In genomic region chr9:124394167-124394566, GRCh38 we compare ENCODE assay signal across 18 cellular contexts. TPM values are rescaled to one million over a fixed set of nuclear protein-coding genes. Genes with fewer than 3 reads are reported as not detected.
DNase-seq lines count a peak whose midpoint lies in the region; ATAC-seq, FAIRE-seq and TF ChIP-seq lines count a peak whose summit lies in the region.
"Had no signal": no experiment of that assay in that cellular context is flagged by ENCODE, and none has a peak within 500 bp of the region (broad histone marks: within the 10 kb centered on the region; RNA-seq: fewer than 3 reads in every experiment).

No MANE protein-coding gene starts in this region.

- TF ChIP-seq POLR2A in transverse colon (IDR thresholded peaks at IDR 0.05), result no peak

- H3K4me1 Mint-ChIP-seq in CD14-positive monocyte (peaks cover 70% of the 10 kb centered on the region), GM23338 (peaks cover 50% of the 10 kb centered on the region), endothelial cell (ENCODE audit: unreplicated experiment) (peaks cover 10% of the 10 kb centered on the region)

- no peak for FAIRE-seq in D721Med (lab: Jason Lieb, UNC)
- FAIRE-seq: frontal cortex, kidney had no signal

- H3K4me3 ChIP-seq in GM23338 (no peak overlapping the region), SK-N-MC (no peak overlapping the region), transverse colon (no peak overlapping the region)
- H3K4me3 ChIP-seq: suprapubic skin had no signal

- no peak for TF ChIP-seq CTCF in CD14-positive monocyte (IDR thresholded peaks at IDR 0.05)
- TF ChIP-seq CTCF in GM23338 (conservative IDR thresholded peaks at IDR 0.05; ENCODE audit: low read depth in 2 of 2), result no peak
- TF ChIP-seq CTCF in endothelial cell (IDR thresholded peaks at IDR 0.05; ENCODE audit: unreplicated experiment), result no peak
- no peak for TF ChIP-seq CTCF in D721Med (IDR thresholded peaks at IDR 0.05; ENCODE audit: insufficient read depth, missing control alignments)
- TF ChIP-seq CTCF in transverse colon (IDR thresholded peaks at IDR 0.05), result no peak

- TF ChIP-seq EP300 in transverse colon (IDR thresholded peaks at IDR 0.05; ENCODE audit: low read depth), result no peak

- H3K4me3 Mint-ChIP-seq in CD14-positive monocyte, result peak overlapping the region; percentile 37 to 48
- no peak overlapping the region for H3K4me3 Mint-ChIP-seq in GM23338
- peak overlapping the region; percentile 21 for H3K4me3 Mint-ChIP-seq in endothelial cell (ENCODE audit: unreplicated experiment)
- H3K4me3 Mint-ChIP-seq: CD4-positive, alpha-beta T cell had no signal

- WGBS in transverse colon (ENCODE audit: low coverage in 1 of 2), 2 donors, result 57 to 67% methylated on average over 1 to 2 of the region's 2 CpGs

- no peak overlapping the region for H3K4me2 ChIP-seq in GM23338

- no peaks in the 10 kb centered on the region for H3F3A ChIP-seq in GM23338 (replicated peaks; ENCODE audit: low read depth)

- H3K36me3 Mint-ChIP-seq in CD14-positive monocyte (peaks cover 12 to 22% of the 10 kb centered on the region in 2 donors), GM23338 (ENCODE audit: low read depth) (peaks cover 3% of the 10 kb centered on the region; the same call in 2 of the 3 replicates), endothelial cell (ENCODE audit: low read depth, unreplicated experiment) (no peaks in the 10 kb centered on the region)

- peak overlapping the region; percentile 72 to 93 (median 79) for H3K27ac Mint-ChIP-seq in CD14-positive monocyte
- H3K27ac Mint-ChIP-seq in GM23338, result peak overlapping the region; percentile 40; the same call in 1 of the 2 replicates
- H3K27ac Mint-ChIP-seq in endothelial cell (ENCODE audit: unreplicated experiment), result no peak overlapping the region

- in situ Hi-C loops in transverse colon (cut with MboI; ENCODE audit: low pct_ligation_motif_present in 1 of 4, low pct_unique_long_range_greater_than_20kb in 1 of 4, low sequenced_read_pairs in 3 of 4), result no loop called here

- H3K4me1 ChIP-seq in GM23338 (ENCODE audit: insufficient read depth), result peaks cover 22% of the 10 kb centered on the region
- peaks cover 5 to 32% (median 22%) of the 10 kb centered on the region in 4 donors for H3K4me1 ChIP-seq in transverse colon

- peak overlapping the region; percentile 9 for H3K9ac ChIP-seq in SK-N-MC (ENCODE audit: insufficient read length)

- no peaks in the 10 kb centered on the region for H3K9me3 Mint-ChIP-seq in CD14-positive monocyte
- no peaks in the 10 kb centered on the region for H3K9me3 Mint-ChIP-seq in GM23338
- H3K9me3 Mint-ChIP-seq in endothelial cell (ENCODE audit: unreplicated experiment), result no peaks in the 10 kb centered on the region
- H3K9me3 Mint-ChIP-seq: CD4-positive, alpha-beta T cell had no signal

- H3K36me3 ChIP-seq in GM23338 (ENCODE audit: insufficient read depth) (no peaks in the 10 kb centered on the region), SK-N-MC (ENCODE audit: insufficient read depth, low read length) (peaks cover 34% of the 10 kb centered on the region), transverse colon (no peaks in the 10 kb centered on the region)

- H4K20me1 ChIP-seq in GM23338 (replicated peaks; ENCODE audit: insufficient read depth), result peaks cover 40% of the 10 kb centered on the region

- H3K27ac ChIP-seq in GM23338 (ENCODE audit: low read depth) (0 out of 2 replicates have a peak overlapping the region, but pooled peaks have one; percentile 78), SK-N-MC (peak overlapping the region; percentile 84), transverse colon (no peak overlapping the region)
- H3K27ac ChIP-seq: suprapubic skin had no signal

- H3K27me3 Mint-ChIP-seq in CD14-positive monocyte (ENCODE audit: low read depth in 3 of 3) (no peaks in the 10 kb centered on the region), GM23338 (ENCODE audit: insufficient read depth, low read depth, poor library complexity) (peaks cover 2% of the 10 kb centered on the region), endothelial cell (ENCODE audit: unreplicated experiment) (no peaks in the 10 kb centered on the region)
- H3K27me3 Mint-ChIP-seq: CD4-positive, alpha-beta T cell had no signal

- intact Hi-C loops in CD14-positive monocyte (cut with micrococcal nuclease) (loop anchor here in 1 of 2 donors (2.0 kb wide), 1 partner anchor 13 kb away; no protein-coding TSS in a partner anchor), transverse colon (cut with DNase I; ENCODE audit: low total_unique reads) (no loop called here)

- no peak for ATAC-seq in GM23338
- ATAC-seq: right cardiac atrium had no signal

- no peak overlapping the region for H2AFZ ChIP-seq in GM23338

- H3K9me3 ChIP-seq in SK-N-MC (ENCODE audit: low read depth, low read length), result no peaks in the 10 kb centered on the region
- no peaks in the 10 kb centered on the region for H3K9me3 ChIP-seq in transverse colon
- H3K9me3 ChIP-seq: suprapubic skin had no signal

- H3K9me2 ChIP-seq in GM23338 (ENCODE audit: insufficient read depth), result no peaks in the 10 kb centered on the region

- H3K27me3 ChIP-seq in GM23338 (ENCODE audit: insufficient read depth) (no peaks in the 10 kb centered on the region), transverse colon (no peaks in the 10 kb centered on the region)
- H3K27me3 ChIP-seq: suprapubic skin had no signal

- DNase-seq in CD14-positive monocyte (ENCODE audit: low spot score), result no peak
- no peak for DNase-seq in GM23338 (ENCODE audit: low spot score)
- DNase-seq in SK-N-MC (ENCODE audit: low read depth, low spot score), result no peak
- DNase-seq in endothelial cell (ENCODE audit: low spot score), result no peak
- DNase-seq in D721Med (ENCODE audit: insufficient read length, low spot score), result no peak
- no peak for DNase-seq in activated CD4-positive, CD25-positive, alpha-beta regulatory T cell (lab: John Stamatoyannopoulos, UW)
- DNase-seq in middle frontal gyrus (ENCODE audit: extremely low spot score, low spot score), result no peak
- no peak for DNase-seq in transverse colon
- DNase-seq: CD4-positive, alpha-beta T cell; GF-D8; kidney; NCI-H1092 treated with DMSO at 0.1 percent for 48 hours; NCI-H524; right cardiac atrium had no signal

- peaks cover 100% of the 10 kb centered on the region for H3K79me2 ChIP-seq in GM23338 (replicated peaks; ENCODE audit: insufficient read depth)

TF ChIP-seq in GM23338, 12 proteins besides CTCF, POLR2A, EP300 and RAD21:
- TF ChIP-seq EZH2 (IDR thresholded peaks at IDR 0.05; ENCODE audit: low read depth, unreplicated experiment) (no peak), ZNF331 (CRISPR knock-in tag; IDR thresholded peaks at IDR 0.05; ENCODE audit: low read depth) (no peak), ZNF114 (CRISPR knock-in tag; IDR thresholded peaks at IDR 0.05) (no peak)

RNA-seq across cellular contexts. Expression of gene PSMB7, which starts 21.1 kb away (rescaled TPM):
- polyA plus RNA-seq in CD14-positive monocyte, result 100 to 1,000 TPM; 191 to 194 TPM
- 255 and 364 TPM in 2 replicates for total RNA-seq in GM23338 (2014; rRNA removed; shearing (Covaris generic))
- 238 and 268 TPM in 2 replicates for polyA plus RNA-seq in GM23338 (2016; fragmentation: Nextera tagmentation; extraction: Ambion mirVana)
- 180 TPM for total RNA-seq in endothelial cell (ENCODE audit: unreplicated experiment)
- total RNA-seq in transverse colon, result 100 to 1,000 TPM in 1 of 4 donors, 10 to 100 TPM in 3; 11.6 to 136 (median 51.6) TPM

RNA-seq across cellular contexts. Expression of gene ADGRD2, which starts 56.1 kb away (rescaled TPM):
- not detected for polyA plus RNA-seq in CD14-positive monocyte
- 0.45 TPM in 1 of 2 replicates, not detected in the other for total RNA-seq in GM23338 (2014; rRNA removed; shearing (Covaris generic))
- polyA plus RNA-seq in GM23338 (2016; fragmentation: Nextera tagmentation; extraction: Ambion mirVana), result 0.78 and 0.89 TPM in 2 replicates
- total RNA-seq in endothelial cell (ENCODE audit: unreplicated experiment), result not detected
- not detected for total RNA-seq in transverse colon
- total RNA-seq: CD4-positive, alpha-beta T cell; frontal cortex; kidney; myocyte; SK-MEL-5 had no signal

Comparison
In these comparisons a context has a peak if more than half of its experiments do, and no peak if none do; other contexts are left out.
1. H3K27ac ChIP-seq: peak in GM23338 (single experiment) and SK-N-MC (single experiment); none in transverse colon (0 of 4).